Comparison of ENCODE assay signal across 8 cellular contexts in the genomic region with DNA sequence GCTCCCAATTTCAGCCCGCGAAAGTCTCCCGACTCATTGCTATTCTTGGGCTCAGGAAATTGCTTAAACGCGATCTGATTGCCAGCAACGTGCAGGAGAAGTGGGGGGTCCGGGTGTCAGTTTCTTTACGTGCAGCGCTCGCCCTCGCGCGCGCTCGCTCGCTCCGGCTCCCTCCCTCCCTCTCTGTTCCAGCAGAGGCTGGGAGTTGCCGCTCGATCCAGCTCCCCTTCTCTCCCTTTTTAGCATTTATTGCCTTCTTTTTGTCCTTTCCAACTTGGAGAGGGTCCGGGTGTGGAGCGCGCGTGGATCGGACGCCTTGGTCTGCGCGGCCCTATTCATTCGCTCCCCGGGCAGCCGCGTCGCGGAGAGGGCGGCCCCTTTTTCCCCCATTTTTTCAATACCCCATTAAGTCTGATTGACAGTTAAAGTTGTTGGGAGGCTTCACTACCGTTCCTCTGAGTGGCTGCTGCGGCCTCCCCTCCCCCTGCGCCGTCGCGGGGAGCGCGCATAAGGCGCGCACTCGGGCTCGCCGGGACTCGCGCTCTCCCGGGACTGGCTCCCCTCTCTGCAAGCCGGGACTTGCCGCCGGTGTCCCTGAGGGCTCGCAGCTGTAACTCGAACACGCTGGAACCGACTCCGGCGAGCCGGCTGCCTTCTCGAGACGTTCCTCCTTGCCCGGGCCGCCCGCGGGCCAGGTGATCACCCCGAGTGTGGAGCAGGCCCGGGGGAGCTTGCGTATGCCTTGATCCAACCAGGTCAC. TPM values are rescaled to one million over a fixed set of nuclear protein-coding genes. Genes with fewer than 3 reads are reported as not detected.
DNase-seq lines count a peak whose midpoint lies in the region; ATAC-seq and TF ChIP-seq lines count a peak whose summit lies in the region.

A gene with protein sequence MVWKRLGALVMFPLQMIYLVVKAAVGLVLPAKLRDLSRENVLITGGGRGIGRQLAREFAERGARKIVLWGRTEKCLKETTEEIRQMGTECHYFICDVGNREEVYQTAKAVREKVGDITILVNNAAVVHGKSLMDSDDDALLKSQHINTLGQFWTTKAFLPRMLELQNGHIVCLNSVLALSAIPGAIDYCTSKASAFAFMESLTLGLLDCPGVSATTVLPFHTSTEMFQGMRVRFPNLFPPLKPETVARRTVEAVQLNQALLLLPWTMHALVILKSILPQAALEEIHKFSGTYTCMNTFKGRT (minus strand): TSS at position 310 of the 760 bp plus-strand sequence. CDS start 862 bp downstream, outside the sequence.

- ATAC-seq in heart right ventricle (peak; percentile 53 to 82 (median 72)), HG03095 (IDR thresholded peaks at IDR 0.05; ENCODE audit: unreplicated experiment) (no peak)

- H3K23ac ChIP-seq in trophoblast cell (ENCODE audit: low read length), result no peak within 1 kb of the TSS

- H3K27me3 ChIP-seq in Karpas-422 (ENCODE audit: low read length) (0 out of 2 replicates have a peak, but pooled peaks cover 3% of the 10 kb centered on the region), heart right ventricle (peaks cover 0 to 9% (median 0%) of the 10 kb centered on the region in 7 donors), trophoblast cell (ENCODE audit: insufficient read depth, low read length) (no peaks in the 10 kb centered on the region), vagina (no peaks in the 10 kb centered on the region)

- TF ChIP-seq CTCF in heart right ventricle (IDR thresholded peaks at IDR 0.05) (no peak), vagina (IDR thresholded peaks at IDR 0.05) (no peak)

- H3K9ac ChIP-seq in Karpas-422 (ENCODE audit: low read length) (peak within 1 kb of the TSS; percentile 48), trophoblast cell (ENCODE audit: low read length) (peak within 1 kb of the TSS; percentile 79)

- H2BK12ac ChIP-seq in trophoblast cell (ENCODE audit: low read length), result peak within 1 kb of the TSS; percentile 73

- H4K91ac ChIP-seq in trophoblast cell (ENCODE audit: low read depth, low read length), result peak within 1 kb of the TSS; percentile 89

- H3K4me1 ChIP-seq in Karpas-422 (ENCODE audit: low read length) (peaks cover 29% of the 10 kb centered on the region), heart right ventricle (peaks cover 13 to 83% (median 73%) of the 10 kb centered on the region in 9 donors), trophoblast cell (ENCODE audit: control insufficient read depth in 1 of 2, insufficient read depth in 2 of 2, low read length in 2 of 2) (peaks cover 21 to 28% of the 10 kb centered on the region in 2 experiments), vagina (peaks cover 60% of the 10 kb centered on the region)

- H2AFZ ChIP-seq in Karpas-422 (ENCODE audit: low read length) (peak within 1 kb of the TSS; percentile 84), trophoblast cell (ENCODE audit: insufficient read depth, low read length, poor library complexity) (peak within 1 kb of the TSS; percentile 94)

- no peaks in the 10 kb centered on the region; the same call in 1 of the 2 replicates for H4K20me1 ChIP-seq in Karpas-422 (ENCODE audit: insufficient read depth, low read depth, low read length)

- peak within 1 kb of the TSS; percentile 86 for H2BK120ac ChIP-seq in trophoblast cell (ENCODE audit: insufficient read depth, low read length, poor library complexity)

- peak within 1 kb of the TSS; percentile 80 for H3K4ac ChIP-seq in trophoblast cell (ENCODE audit: low read depth, low read length)

- H3K4me2 ChIP-seq in Karpas-422 (ENCODE audit: low read depth, low read length, poor library complexity, severe bottlenecking) (peak within 1 kb of the TSS; percentile 80), trophoblast cell (ENCODE audit: low read length) (peak within 1 kb of the TSS; percentile 97)

- H3K36me3 ChIP-seq in Karpas-422 (ENCODE audit: insufficient read depth, low read length), result no peaks in the 10 kb centered on the region
- H3K36me3 ChIP-seq in heart right ventricle, result peaks cover 0 to 5% (median under 1%) of the 10 kb centered on the region in 9 donors
- no peaks in the 10 kb centered on the region for H3K36me3 ChIP-seq in trophoblast cell (ENCODE audit: control insufficient read depth in 1 of 2, insufficient read depth in 2 of 2, low read length in 2 of 2)
- H3K36me3 ChIP-seq in vagina, result no peaks in the 10 kb centered on the region

- H3K27ac ChIP-seq in Karpas-422 (ENCODE audit: low read length), result no peak within 1 kb of the TSS
- peak within 1 kb of the TSS; percentile 92 to 98 (median 96) for H3K27ac ChIP-seq in heart right ventricle
- peak within 1 kb of the TSS; percentile 96 for H3K27ac ChIP-seq in trophoblast cell (ENCODE audit: low read depth, low read length)
- peak within 1 kb of the TSS; percentile 95 for H3K27ac ChIP-seq in vagina

- peaks cover 28% of the 10 kb centered on the region for H3K79me1 ChIP-seq in trophoblast cell (ENCODE audit: low read length)

- no peaks in the 10 kb centered on the region for H3K79me2 ChIP-seq in Karpas-422 (ENCODE audit: low read length)
- H3K79me2 ChIP-seq in trophoblast cell (ENCODE audit: control insufficient read depth, insufficient read depth, low read length, poor library complexity), result peaks cover 9% of the 10 kb centered on the region

- H3K14ac ChIP-seq in trophoblast cell (ENCODE audit: low read length), result peak within 1 kb of the TSS; percentile 81

- WGBS in heart right ventricle, 2 donors, result 1% methylated on average over 69 of the region's 69 CpGs
- no CpG with 5 or more reads among the region's 69 CpGs for WGBS in trophoblast cell (ENCODE audit: extremely low coverage, insufficient coverage, insufficient read length)

- peak within 1 kb of the TSS; percentile 67 for H3K4me3 ChIP-seq in Karpas-422 (ENCODE audit: low read length)
- H3K4me3 ChIP-seq in heart right ventricle, result peak within 1 kb of the TSS; percentile 55 to 91 (median 78)
- peak within 1 kb of the TSS; percentile 79 for H3K4me3 ChIP-seq in trophoblast cell (ENCODE audit: low read depth, low read length)
- H3K4me3 ChIP-seq in vagina, result peak within 1 kb of the TSS; percentile 87 to 90

- no peak within 1 kb of the TSS for H2AK5ac ChIP-seq in trophoblast cell (ENCODE audit: low read length)

- H3K9me2 ChIP-seq in Karpas-422 (replicated peaks; ENCODE audit: insufficient read depth, low read length), result no peaks in the 10 kb centered on the region

- H4K8ac ChIP-seq in trophoblast cell (ENCODE audit: low read depth, low read length), result peak within 1 kb of the TSS; percentile 72

- DNase-seq in GDM1 (lab: John Stamatoyannopoulos, UW) (peak; percentile 72), Karpas-422 (peak; percentile 65), T-helper 1 cell (peak; percentile 39 to 68 (median 56)), amniotic stem cell (lab: John Stamatoyannopoulos, UW) (peak; percentile 38), heart right ventricle (peak; percentile 80 to 84), trophoblast cell (peak; percentile 77 to 84), vagina (ENCODE audit: extremely low spot score in 2 of 2) (peak in 1 of 2 donors; percentile 97)

- peak within 1 kb of the TSS; percentile 94 for H3K18ac ChIP-seq in trophoblast cell (ENCODE audit: low read length)

- peak in 1 of 2 donors; percentile 53 for TF ChIP-seq POLR2A in vagina (IDR thresholded peaks at IDR 0.05)

- H2BK5ac ChIP-seq in trophoblast cell (ENCODE audit: low read depth, low read length, poor library complexity), result peak within 1 kb of the TSS; percentile 93

- H4K12ac ChIP-seq in trophoblast cell (ENCODE audit: low read depth, low read length), result peak within 1 kb of the TSS; percentile 21

- H3K9me3 ChIP-seq in Karpas-422 (ENCODE audit: low read length) (no peaks in the 10 kb centered on the region), heart right ventricle (no peaks in the 10 kb centered on the region), trophoblast cell (ENCODE audit: insufficient read depth, low read depth, low read length) (no peaks in the 10 kb centered on the region), vagina (no peaks in the 10 kb centered on the region)

- intact Hi-C loops in heart right ventricle (cut with DNase I), result loop anchor here in 8 of 10 donors (2.0 to 10.0 kb wide), 18 partner anchors 13 to 303 kb away; no protein-coding TSS in a partner anchor
- intact Hi-C loops in vagina (cut with DNase I), result loop anchor here (2.0 to 10.0 kb wide), 5 partner anchors 77 to 303 kb away; no protein-coding TSS in a partner anchor

RNA-seq across cellular contexts. Expression of the gene that starts here (rescaled TPM):
- 0.19 TPM in 1 of 2 replicates, not detected in the other for total RNA-seq in Karpas-422 (2014; rRNA removed; shearing (Covaris generic); ENCODE audit: low replicate concordance)
- total RNA-seq in heart right ventricle, result 10 to 100 TPM; 50.8 to 88.3 (median 63.7) TPM
- polyA plus RNA-seq in heart right ventricle, result 10 to 100 TPM; 39.9 to 93.5 TPM
- 6.9 and 7.0 TPM in 2 replicates for polyA plus RNA-seq in trophoblast cell (2013)
- total RNA-seq in vagina, result 111 TPM

Comparison
In these comparisons a context has a peak if more than half of its experiments do, and no peak if none do; other contexts are left out.
1. RNA of the gene that starts here (total RNA-seq): 111 TPM in vagina (single experiment) and 50.8 to 88.3 TPM in heart right ventricle; 0.19 TPM in Karpas-422; every median in the first group is over 10 times any median in the second.
2. Peak in DNase-seq, H3K4me3 ChIP-seq, H3K9ac ChIP-seq and H3K4me2 ChIP-seq in Karpas-422; RNA of the gene not detected or under 1 TPM.
3. Peak in every context shown above with its lines, with median percentiles within 50 percentile points of each other: H3K4me3 ChIP-seq.